In the genomic region with DNA sequence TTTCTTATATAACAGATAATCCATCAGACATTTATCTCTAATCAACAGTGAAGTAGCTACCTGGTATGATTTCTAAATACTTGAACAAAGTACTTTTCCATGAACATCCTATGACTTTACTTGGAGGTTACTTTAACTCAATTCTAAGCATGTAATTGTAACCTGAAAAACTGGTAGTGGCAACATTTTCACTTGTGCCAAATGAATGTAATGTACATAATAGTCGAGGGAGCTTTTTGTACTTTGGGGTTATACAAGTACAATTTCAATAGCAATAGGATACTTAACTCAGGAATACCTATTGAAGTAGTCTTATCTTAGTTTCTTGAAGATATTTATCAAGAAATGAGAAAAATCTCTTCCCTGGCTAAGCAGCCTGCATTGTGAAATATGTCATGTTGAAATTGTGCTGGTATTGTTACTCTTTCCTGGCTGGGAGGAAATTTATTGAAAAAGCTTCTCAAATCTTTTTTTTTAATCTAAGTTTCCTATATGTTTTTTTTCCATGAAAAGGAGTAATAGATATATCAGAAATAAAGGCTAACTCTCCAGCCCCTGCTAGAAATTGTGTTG, we compare ENCODE assay signal across 9 cellular contexts. TPM values are rescaled to one million over a fixed set of nuclear protein-coding genes. Genes with fewer than 3 reads are reported as not detected.
DNase-seq lines count a peak whose midpoint lies in the region; ATAC-seq and TF ChIP-seq lines count a peak whose summit lies in the region.
"Had no signal": no experiment of that assay in that cellular context is flagged by ENCODE, and none has a peak within 500 bp of the region (broad histone marks: within the 10 kb centered on the region; RNA-seq: fewer than 3 reads in every experiment).

No MANE protein-coding gene starts in this region.

- WGBS in suprapubic skin = 41% methylated on average over 1 of the region's 1 CpG

- H3K27ac Mint-ChIP-seq in activated T-cell treated with anti-CD3 and anti-CD28 coated beads, Interleukin-2, amount 50 U/mL, for 24 hours = peak overlapping the region; percentile 90
- H3K27ac Mint-ChIP-seq in activated naive CD8-positive, alpha-beta T cell treated with anti-CD3 and anti-CD28 coated beads for 36 hours = no peak overlapping the region

- H3K4me3 ChIP-seq in suprapubic skin = peak overlapping the region; percentile 35

- H3K4me3 Mint-ChIP-seq in activated T-cell treated with anti-CD3 and anti-CD28 coated beads, Interleukin-2, amount 50 U/mL, for 24 hours = peak overlapping the region; percentile 53
- peak overlapping the region; percentile 74 for H3K4me3 Mint-ChIP-seq in activated naive CD8-positive, alpha-beta T cell treated with anti-CD3 and anti-CD28 coated beads for 36 hours

- peaks cover 59% of the 10 kb centered on the region for H3K4me1 ChIP-seq in suprapubic skin

- ATAC-seq in left colon = peak; percentile 8

- DNase-seq in activated T-cell treated with anti-CD3 and anti-CD28 coated beads, Interleukin-2, amount 50 U/mL, for 24 hours = no peak
- no peak for DNase-seq in activated T-cell treated with anti-CD3 and anti-CD28 coated beads, Interleukin-2, amount 50 U/mL, for 1 hour
- no peak for DNase-seq in activated naive CD8-positive, alpha-beta T cell treated with anti-CD3 and anti-CD28 coated beads for 36 hours
- DNase-seq in left colon (no peak), suprapubic skin (ENCODE audit: low spot score in 2 of 2) (no peak), NCI-H2171 treated with DMSO at 0.1 percent for 48 hours (lab: John Stamatoyannopoulos, UW) (no peak), anterior cingulate cortex (lab: John Stamatoyannopoulos, UW) (no peak)
- no peak for DNase-seq in activated CD8-positive, alpha-beta memory T cell treated with anti-CD3 and anti-CD28 coated beads, Interleukin-2, amount 50 U/mL, for 48 hours
- DNase-seq: NCI-H526 treated with DMSO at 0.1 percent for 48 hours had no signal

- no peaks in the 10 kb centered on the region for H3K27me3 Mint-ChIP-seq in activated T-cell treated with anti-CD3 and anti-CD28 coated beads, Interleukin-2, amount 50 U/mL, for 24 hours
- H3K27me3 Mint-ChIP-seq in activated naive CD8-positive, alpha-beta T cell treated with anti-CD3 and anti-CD28 coated beads for 36 hours = no peaks in the 10 kb centered on the region

- peaks cover 5% of the 10 kb centered on the region for H3K36me3 Mint-ChIP-seq in activated T-cell treated with anti-CD3 and anti-CD28 coated beads, Interleukin-2, amount 50 U/mL, for 24 hours (ENCODE audit: low read depth)
- peaks cover 1% of the 10 kb centered on the region for H3K36me3 Mint-ChIP-seq in activated naive CD8-positive, alpha-beta T cell treated with anti-CD3 and anti-CD28 coated beads for 36 hours

- TF ChIP-seq EP300 in suprapubic skin (IDR thresholded peaks at IDR 0.05) = no peak

- H3K9me3 ChIP-seq in suprapubic skin = no peaks in the 10 kb centered on the region

- peaks cover 70% of the 10 kb centered on the region for H3K4me1 Mint-ChIP-seq in activated T-cell treated with anti-CD3 and anti-CD28 coated beads, Interleukin-2, amount 50 U/mL, for 24 hours (ENCODE audit: low read depth)
- H3K4me1 Mint-ChIP-seq in activated naive CD8-positive, alpha-beta T cell treated with anti-CD3 and anti-CD28 coated beads for 36 hours = peaks cover 61% of the 10 kb centered on the region

- no peak for TF ChIP-seq POLR2A in suprapubic skin (IDR thresholded peaks at IDR 0.05)

- TF ChIP-seq CTCF in suprapubic skin (IDR thresholded peaks at IDR 0.05) = no peak

- no peaks in the 10 kb centered on the region for H3K36me3 ChIP-seq in suprapubic skin

- H3K27ac ChIP-seq in suprapubic skin = peak overlapping the region; percentile 91

- no peaks in the 10 kb centered on the region for H3K9me3 Mint-ChIP-seq in activated T-cell treated with anti-CD3 and anti-CD28 coated beads, Interleukin-2, amount 50 U/mL, for 24 hours
- no peaks in the 10 kb centered on the region for H3K9me3 Mint-ChIP-seq in activated naive CD8-positive, alpha-beta T cell treated with anti-CD3 and anti-CD28 coated beads for 36 hours

- intact Hi-C loops in left colon (cut with DNase I, micrococcal nuclease) = loop anchor here in 1 of 2 donors (5.0 kb wide), 1 partner anchor 89 kb away; no protein-coding TSS in a partner anchor

- H3K27me3 ChIP-seq in suprapubic skin = no peaks in the 10 kb centered on the region

RNA-seq across cellular contexts. Expression of a gene that starts 33.7 kb away (rescaled TPM):
- total RNA-seq in activated naive CD8-positive, alpha-beta T cell treated with anti-CD3 and anti-CD28 coated beads for 36 hours = 100 to 1,000 TPM; 345 to 385 TPM
- 10 to 100 TPM; 46.0 to 55.6 TPM for total RNA-seq in left colon
- total RNA-seq in suprapubic skin = 10 to 100 TPM; 41.8 to 66.7 (median 64.5) TPM

RNA-seq across cellular contexts. Expression of a gene that starts 57.1 kb away (rescaled TPM):
- 10 to 100 TPM; 42.1 to 44.0 TPM for total RNA-seq in activated naive CD8-positive, alpha-beta T cell treated with anti-CD3 and anti-CD28 coated beads for 36 hours
- total RNA-seq in left colon (10 to 100 TPM; 25.2 to 26.6 TPM), suprapubic skin (10 to 100 TPM; 12.7 to 22.9 (median 17.9) TPM)

Comparison
In these comparisons a context has a peak if more than half of its experiments do, and no peak if none do; other contexts are left out.
1. RNA of a gene that starts 33.7 kb away (total RNA-seq): 345 to 385 TPM in activated naive CD8-positive, alpha-beta T cell treated with anti-CD3 and anti-CD28 coated beads for 36 hours; 41.8 to 66.7 TPM in suprapubic skin and 46.0 to 55.6 TPM in left colon; every median in the first group is over 4 times any median in the second.